In the genomic region with DNA sequence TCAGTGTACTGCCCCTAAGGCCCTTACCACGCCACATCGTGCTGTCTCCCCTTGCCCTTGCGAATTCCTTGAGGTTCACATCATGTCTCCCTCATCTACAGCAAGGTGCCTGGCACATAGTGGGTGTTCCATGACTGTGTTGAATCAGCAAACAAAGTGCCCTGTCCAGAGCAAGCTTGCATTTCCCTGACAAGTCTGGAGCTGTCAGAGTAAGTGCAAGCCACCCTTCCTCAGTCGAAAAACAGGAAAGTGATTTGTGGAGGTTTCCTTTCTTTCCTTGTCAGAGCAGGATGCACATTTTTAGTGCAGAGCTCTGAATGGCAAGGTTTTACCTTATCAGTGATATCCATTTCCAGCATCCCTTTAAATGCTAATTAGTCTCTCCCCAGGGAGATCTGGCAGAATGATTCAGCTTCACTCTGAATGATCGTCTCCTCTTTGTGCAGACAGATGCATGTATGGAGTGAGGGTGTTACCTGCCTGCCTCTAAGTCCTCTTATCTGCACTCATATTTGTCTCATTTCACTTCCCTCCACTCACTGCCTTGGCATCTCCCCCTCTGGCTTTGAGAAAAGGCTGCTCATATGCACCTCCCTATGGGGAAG, we compare ENCODE assay signal across 14 cellular contexts.
DNase-seq lines count a peak whose midpoint lies in the region; ATAC-seq and TF ChIP-seq lines count a peak whose summit lies in the region.
"Had no signal": no experiment of that assay in that cellular context is flagged by ENCODE, and none has a peak within 500 bp of the region (broad histone marks: within the 10 kb centered on the region; RNA-seq: fewer than 3 reads in every experiment).

No MANE protein-coding gene starts in this region.

- H3K4me3 Mint-ChIP-seq in stimulated activated memory B cell treated with anti-CD40 and anti-IgM and Interleukin-4, amounts not matched to agents 10 μg/mL and 1 μg/mL and 100 μg/mL, for 72 hours, result no peak overlapping the region
- H3K4me3 Mint-ChIP-seq: natural killer cell treated with Interleukin-12 subunit alpha and Interleukin-12 subunit beta and Interleukin-15 and Interleukin-18, amount 100 ng/mL, for 72 hours had no signal

- no peak overlapping the region for H3K4me3 ChIP-seq in RWPE2 (ENCODE audit: severe bottlenecking)
- H3K4me3 ChIP-seq in mucosa of descending colon, result no peak overlapping the region
- H3K4me3 ChIP-seq: GM12878, SJSA1 had no signal

- H3K9me3 ChIP-seq in RWPE2 (ENCODE audit: severe bottlenecking), result no peaks in the 10 kb centered on the region
- H3K9me3 ChIP-seq in mucosa of descending colon, result no peaks in the 10 kb centered on the region
- H3K9me3 ChIP-seq: SJSA1 had no signal

- intact Hi-C loops in left ventricle myocardium superior (cut with micrococcal nuclease), result no loop called here
- intact Hi-C loops in mucosa of descending colon (cut with DNase I, micrococcal nuclease), result no loop called here

- peak overlapping the region; percentile 26 for H3K27ac ChIP-seq in RWPE2 (ENCODE audit: poor library complexity, severe bottlenecking)
- H3K27ac ChIP-seq: SJSA1 had no signal

- no peak overlapping the region for H3K27ac Mint-ChIP-seq in stimulated activated memory B cell treated with anti-CD40 and anti-IgM and Interleukin-4, amounts not matched to agents 10 μg/mL and 1 μg/mL and 100 μg/mL, for 72 hours
- H3K27ac Mint-ChIP-seq: natural killer cell treated with Interleukin-12 subunit alpha and Interleukin-12 subunit beta and Interleukin-15 and Interleukin-18, amount 100 ng/mL, for 72 hours had no signal

- H3K36me3 Mint-ChIP-seq in stimulated activated memory B cell treated with anti-CD40 and anti-IgM and Interleukin-4, amounts not matched to agents 10 μg/mL and 1 μg/mL and 100 μg/mL, for 72 hours, result no peaks in the 10 kb centered on the region
- H3K36me3 Mint-ChIP-seq: natural killer cell treated with Interleukin-12 subunit alpha and Interleukin-12 subunit beta and Interleukin-15 and Interleukin-18, amount 100 ng/mL, for 72 hours had no signal

- ATAC-seq in RWPE2 (ENCODE audit: low read depth) (peak; percentile 76), left ventricle myocardium superior (peak; percentile 52), mucosa of descending colon (no peak), GM18517 (IDR thresholded peaks at IDR 0.05; ENCODE audit: unreplicated experiment) (no peak), HG03175 (IDR thresholded peaks at IDR 0.05; ENCODE audit: unreplicated experiment) (no peak)
- ATAC-seq in stimulated activated memory B cell treated with anti-CD40 and anti-IgM and Interleukin-4, amounts not matched to agents 10 μg/mL and 1 μg/mL and 100 μg/mL, for 72 hours, result no peak
- ATAC-seq: GM12878 had no signal

- no peaks in the 10 kb centered on the region for H3K36me3 ChIP-seq in RWPE2 (ENCODE audit: low read depth)
- H3K36me3 ChIP-seq in mucosa of descending colon (ENCODE audit: low read depth), result no peaks in the 10 kb centered on the region
- H3K36me3 ChIP-seq: SJSA1 had no signal

- H3K4me1 Mint-ChIP-seq in stimulated activated memory B cell treated with anti-CD40 and anti-IgM and Interleukin-4, amounts not matched to agents 10 μg/mL and 1 μg/mL and 100 μg/mL, for 72 hours, result no peaks in the 10 kb centered on the region

- H3K4me1 ChIP-seq in RWPE2 (ENCODE audit: insufficient read depth, poor library complexity, severe bottlenecking) (no peaks in the 10 kb centered on the region), mucosa of descending colon (ENCODE audit: low read depth) (no peaks in the 10 kb centered on the region)
- H3K4me1 ChIP-seq: SJSA1 had no signal

- H3K27me3 ChIP-seq in RWPE2 (ENCODE audit: insufficient read depth, poor library complexity, severe bottlenecking), result no peaks in the 10 kb centered on the region
- H3K27me3 ChIP-seq: SJSA1 had no signal

- H3K27me3 Mint-ChIP-seq in stimulated activated memory B cell treated with anti-CD40 and anti-IgM and Interleukin-4, amounts not matched to agents 10 μg/mL and 1 μg/mL and 100 μg/mL, for 72 hours, result peaks cover 25% of the 10 kb centered on the region

- H3K9me3 Mint-ChIP-seq in stimulated activated memory B cell treated with anti-CD40 and anti-IgM and Interleukin-4, amounts not matched to agents 10 μg/mL and 1 μg/mL and 100 μg/mL, for 72 hours, result no peaks in the 10 kb centered on the region
- H3K9me3 Mint-ChIP-seq: natural killer cell treated with Interleukin-12 subunit alpha and Interleukin-12 subunit beta and Interleukin-15 and Interleukin-18, amount 100 ng/mL, for 72 hours had no signal

- DNase-seq in DMS153 (lab: John Stamatoyannopoulos, UW) (peak; percentile 82), NCI-H1436 (lab: John Stamatoyannopoulos, UW) (peak; percentile 61), RWPE2 (ENCODE audit: low spot score) (no peak), left ventricle myocardium superior (no peak), mucosa of descending colon (no peak)
- DNase-seq: activated naive CD4-positive, alpha-beta T cell treated with anti-CD3 and anti-CD28 coated beads, Interleukin-2, amount 50 U/mL, for 16 hours; DMS79; NCI-H748 treated with DMSO at 0.1 percent for 48 hours had no signal

- TF ChIP-seq CTCF in RWPE2 (IDR thresholded peaks at IDR 0.05; ENCODE audit: poor library complexity, severe bottlenecking) (no peak), mucosa of descending colon (IDR thresholded peaks at IDR 0.05) (no peak)

Comparison
In these comparisons a context has a peak if more than half of its experiments do, and no peak if none do; other contexts are left out.
1. DNase-seq: peak in DMS153 (single experiment) and NCI-H1436 (single experiment); none in RWPE2 (single experiment), left ventricle myocardium superior (single experiment) and mucosa of descending colon (0 of 3).
2. ATAC-seq: peak in RWPE2 (single experiment) and left ventricle myocardium superior (single experiment); none in mucosa of descending colon (single experiment), GM18517 (single experiment), stimulated activated memory B cell treated with anti-CD40 and anti-IgM and Interleukin-4, amounts not matched to agents 10 μg/mL and 1 μg/mL and 100 μg/mL, for 72 hours (single experiment) and HG03175 (single experiment).